ENCODE assay signal across 1 cellular context in genomic region chr1:63615809-63616420, GRCh38.
TF ChIP-seq lines count a peak whose summit lies in the region.

No MANE protein-coding gene starts in this region.

TF ChIP-seq in GM12878, 131 proteins besides CTCF, POLR2A, EP300 and RAD21 (continued from another document):
- no peak for TF ChIP-seq ELK1 (IDR thresholded peaks at IDR 0.05; ENCODE audit: low read depth, low read length)
TF ChIP-seq in GM12878: peak in this region for 1.
